In the genomic region with DNA sequence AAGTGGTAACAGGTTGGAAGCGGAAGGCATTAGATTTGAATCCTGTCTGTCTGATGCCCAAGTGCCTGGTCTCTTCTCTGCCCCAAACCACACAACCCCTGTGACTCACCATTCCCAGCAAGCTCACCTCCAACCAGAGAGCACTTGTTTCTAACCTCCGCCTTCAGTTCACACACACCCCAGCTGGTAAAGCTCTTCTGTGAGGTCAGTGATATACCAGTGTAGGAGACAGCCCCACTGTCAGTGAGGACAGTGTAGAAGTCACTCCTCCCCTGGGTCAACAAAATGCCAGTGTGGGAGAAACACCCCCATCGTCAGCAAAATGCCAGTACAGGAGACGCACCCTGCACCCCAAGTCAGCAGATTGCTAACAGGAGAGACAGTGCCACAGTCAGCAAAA, we compare ENCODE assay signal across 9 cellular contexts. TPM values are rescaled to one million over a fixed set of nuclear protein-coding genes. Genes with fewer than 3 reads are reported as not detected.
DNase-seq lines count a peak whose midpoint lies in the region; ATAC-seq, FAIRE-seq and TF ChIP-seq lines count a peak whose summit lies in the region.
"Had no signal": no experiment of that assay in that cellular context is flagged by ENCODE, and none has a peak within 500 bp of the region (broad histone marks: within the 10 kb centered on the region; RNA-seq: fewer than 3 reads in every experiment).

No MANE protein-coding gene starts in this region.

- peaks cover 15% of the 10 kb centered on the region for H3K4me1 ChIP-seq in CD4-positive, CD25-positive, alpha-beta regulatory T cell (ENCODE audit: control insufficient read depth, insufficient read depth, low read length, poor library complexity, severe bottlenecking)
- H3K4me1 ChIP-seq in mesenchymal stem cell (ENCODE audit: control insufficient read depth, insufficient read depth, low read depth, low read length) (peaks cover 13% of the 10 kb centered on the region), right cardiac atrium (ENCODE audit: control insufficient read depth, insufficient read depth, low read length) (peaks cover 7% of the 10 kb centered on the region)

- WGBS in mesenchymal stem cell: 80% methylated on average over 4 of the region's 4 CpGs
- 75% methylated on average over 4 of the region's 4 CpGs for WGBS in right cardiac atrium

- H3K9me3 Mint-ChIP-seq in CD4-positive, CD25-positive, alpha-beta regulatory T cell: no peaks in the 10 kb centered on the region
- H3K9me3 Mint-ChIP-seq in activated CD4-positive, alpha-beta memory T cell treated with anti-CD3 and anti-CD28 coated beads for 36 hours: no peaks in the 10 kb centered on the region

- H3K9me3 ChIP-seq in CD4-positive, CD25-positive, alpha-beta regulatory T cell (ENCODE audit: control insufficient read depth in 2 of 2, low read length in 2 of 2): no peaks in the 10 kb centered on the region
- no peaks in the 10 kb centered on the region for H3K9me3 ChIP-seq in mesenchymal stem cell (ENCODE audit: control insufficient read depth, low read length)
- no peaks in the 10 kb centered on the region for H3K9me3 ChIP-seq in right cardiac atrium (ENCODE audit: control insufficient read depth, low read length)

- intact Hi-C loops in activated CD4-positive, alpha-beta memory T cell treated with anti-CD3 and anti-CD28 coated beads for 36 hours (cut with micrococcal nuclease): no loop called here
- intact Hi-C loops in right cardiac atrium (cut with DNase I): loop anchor here in 2 of 4 donors (10.0 kb wide), 1 partner anchor 48 kb away; no protein-coding TSS in a partner anchor

- H3K4me3 Mint-ChIP-seq in CD4-positive, CD25-positive, alpha-beta regulatory T cell: peak overlapping the region in 3 of 4 donors; percentile 17 to 65 (median 56)
- H3K4me3 Mint-ChIP-seq in activated CD4-positive, alpha-beta memory T cell treated with anti-CD3 and anti-CD28 coated beads for 36 hours: no peak overlapping the region
- H3K4me3 Mint-ChIP-seq: T-helper 17 cell had no signal

- H3K36me3 Mint-ChIP-seq in CD4-positive, CD25-positive, alpha-beta regulatory T cell: no peaks in the 10 kb centered on the region
- H3K36me3 Mint-ChIP-seq in activated CD4-positive, alpha-beta memory T cell treated with anti-CD3 and anti-CD28 coated beads for 36 hours: no peaks in the 10 kb centered on the region

- H3K23ac ChIP-seq in mesenchymal stem cell (ENCODE audit: low read length in 2 of 2): no peak overlapping the region

- H4K8ac ChIP-seq in mesenchymal stem cell (ENCODE audit: low read length): no peak overlapping the region

- no peak overlapping the region for H2AFZ ChIP-seq in mesenchymal stem cell (ENCODE audit: low read depth, low read length)

- H2BK5ac ChIP-seq in mesenchymal stem cell (ENCODE audit: low read depth, low read length, poor library complexity, severe bottlenecking): no peak overlapping the region

- FAIRE-seq in D721Med (lab: Jason Lieb, UNC): no peak

- H3K27ac Mint-ChIP-seq in CD4-positive, CD25-positive, alpha-beta regulatory T cell: peak overlapping the region in 1 of 3 donors; percentile 10
- no peak overlapping the region for H3K27ac Mint-ChIP-seq in activated CD4-positive, alpha-beta memory T cell treated with anti-CD3 and anti-CD28 coated beads for 36 hours

- no peak for DNase-seq in CD4-positive, CD25-positive, alpha-beta regulatory T cell
- DNase-seq in HCEC 1CT (peak; percentile 17), mesenchymal stem cell (peak; percentile 37), right cardiac atrium (no peak), NCI-H446 (lab: John Stamatoyannopoulos, UW) (no peak), D721Med (ENCODE audit: insufficient read length, low spot score) (no peak)
- peak; percentile 64 for DNase-seq in activated CD4-positive, alpha-beta memory T cell treated with anti-CD3 and anti-CD28 coated beads for 36 hours
- DNase-seq: T-helper 17 cell had no signal

- H3K14ac ChIP-seq in mesenchymal stem cell (ENCODE audit: low read length in 2 of 2): no peak overlapping the region

- H2BK120ac ChIP-seq in mesenchymal stem cell (ENCODE audit: low read depth, low read length): no peak overlapping the region

- no peak for TF ChIP-seq CTCF in D721Med (IDR thresholded peaks at IDR 0.05; ENCODE audit: insufficient read depth, missing control alignments)

- H3K9ac ChIP-seq in mesenchymal stem cell (ENCODE audit: low read length): no peak overlapping the region

- no peak overlapping the region for H2BK12ac ChIP-seq in mesenchymal stem cell (ENCODE audit: low read length in 2 of 2)

- no peaks in the 10 kb centered on the region for H3K27me3 ChIP-seq in CD4-positive, CD25-positive, alpha-beta regulatory T cell (ENCODE audit: control insufficient read depth, insufficient read depth, low read length)
- peaks cover 50 to 73% of the 10 kb centered on the region in 2 experiments for H3K27me3 ChIP-seq in mesenchymal stem cell (ENCODE audit: control insufficient read depth in 1 of 2, insufficient read depth in 1 of 2, low read length in 2 of 2)
- no peaks in the 10 kb centered on the region for H3K27me3 ChIP-seq in right cardiac atrium (ENCODE audit: control insufficient read depth, insufficient read depth)

- H3K27ac ChIP-seq in CD4-positive, CD25-positive, alpha-beta regulatory T cell (ENCODE audit: insufficient read depth, low read length, poor library complexity, severe bottlenecking): no peak overlapping the region
- no peak overlapping the region for H3K27ac ChIP-seq in mesenchymal stem cell (ENCODE audit: low read length, poor library complexity, severe bottlenecking)
- no peak overlapping the region for H3K27ac ChIP-seq in right cardiac atrium (ENCODE audit: low read length)

- no peak overlapping the region for H2AK5ac ChIP-seq in mesenchymal stem cell (ENCODE audit: low read length, severe bottlenecking)

- ATAC-seq in CD4-positive, CD25-positive, alpha-beta regulatory T cell (ENCODE audit: low read depth in 2 of 2): no peak
- ATAC-seq in right cardiac atrium (no peak), HG03565 (IDR thresholded peaks at IDR 0.05; ENCODE audit: unreplicated experiment) (no peak)
- ATAC-seq: T-helper 17 cell had no signal

- H2BK15ac ChIP-seq in mesenchymal stem cell (ENCODE audit: low read depth, poor library complexity, severe bottlenecking): no peak overlapping the region

- no peaks in the 10 kb centered on the region for H3K36me3 ChIP-seq in CD4-positive, CD25-positive, alpha-beta regulatory T cell (ENCODE audit: control insufficient read depth, insufficient read depth, low read length)
- no peaks in the 10 kb centered on the region for H3K36me3 ChIP-seq in mesenchymal stem cell (ENCODE audit: control insufficient read depth in 1 of 2, insufficient read depth in 2 of 2, low read depth in 1 of 2, low read length in 2 of 2)

- H3K18ac ChIP-seq in mesenchymal stem cell (ENCODE audit: low read depth in 1 of 2, low read length in 2 of 2): no peak overlapping the region

- peaks cover 0 to 31% (median 17%) of the 10 kb centered on the region in 4 donors for H3K4me1 Mint-ChIP-seq in CD4-positive, CD25-positive, alpha-beta regulatory T cell
- H3K4me1 Mint-ChIP-seq in activated CD4-positive, alpha-beta memory T cell treated with anti-CD3 and anti-CD28 coated beads for 36 hours (ENCODE audit: low read depth): peaks cover 16% of the 10 kb centered on the region

- H3K27me3 Mint-ChIP-seq in CD4-positive, CD25-positive, alpha-beta regulatory T cell: peaks cover 5% of the 10 kb centered on the region
- no peaks in the 10 kb centered on the region for H3K27me3 Mint-ChIP-seq in activated CD4-positive, alpha-beta memory T cell treated with anti-CD3 and anti-CD28 coated beads for 36 hours
- H3K27me3 Mint-ChIP-seq: T-helper 17 cell had no signal

- H3K4me2 ChIP-seq in mesenchymal stem cell (ENCODE audit: low read length, poor library complexity, severe bottlenecking): no peak overlapping the region

- POLR2A ChIA-PET in activated CD4-positive, alpha-beta memory T cell treated with anti-CD3 and anti-CD28 coated beads for 36 hours (lab: Charles Lee): interaction anchor here (0.9 to 1.4 kb wide), 2 partner anchors 28 to 66 kb away, joined by 3 read pairs; partner anchors contain the start of gene NFYC

- H3K4me3 ChIP-seq in CD4-positive, CD25-positive, alpha-beta regulatory T cell (ENCODE audit: low read depth, low read length): no peak overlapping the region
- no peak overlapping the region for H3K4me3 ChIP-seq in mesenchymal stem cell (ENCODE audit: insufficient read depth in 1 of 2, low read depth in 1 of 2, low read length in 2 of 2)
- H3K4me3 ChIP-seq in right cardiac atrium (ENCODE audit: low read length): no peak overlapping the region

- no peak overlapping the region for H3K4ac ChIP-seq in mesenchymal stem cell (ENCODE audit: low read depth in 1 of 2, low read length in 2 of 2)

- H3K79me1 ChIP-seq in mesenchymal stem cell (replicated peaks; ENCODE audit: low read length, poor library complexity, severe bottlenecking): no peaks in the 10 kb centered on the region

- no peak overlapping the region for H4K91ac ChIP-seq in mesenchymal stem cell (ENCODE audit: low read length)

- CTCF ChIA-PET in activated CD4-positive, alpha-beta memory T cell treated with anti-CD3 and anti-CD28 coated beads for 36 hours (lab: Charles Lee): interaction anchor here (1.2 to 1.5 kb wide), 2 partner anchors 28 to 38 kb away, joined by 3 to 5 read pairs; no protein-coding TSS in a partner anchor

RNA-seq across cellular contexts. Expression of gene RIMS3, which starts 2.6 kb away (rescaled TPM):
- total RNA-seq in CD4-positive, CD25-positive, alpha-beta regulatory T cell: 3.8 TPM
- 1 to 10 TPM; 1.0 to 3.3 (median 1.6) TPM for polyA plus RNA-seq in CD4-positive, CD25-positive, alpha-beta regulatory T cell
- 1 to 10 TPM; 3.7 to 4.0 TPM for total RNA-seq in activated CD4-positive, alpha-beta memory T cell treated with anti-CD3 and anti-CD28 coated beads for 36 hours
- 0.33 TPM for polyA plus RNA-seq in mesenchymal stem cell (2013, experiment 1 of 2)
- 0.38 TPM for polyA plus RNA-seq in mesenchymal stem cell (2013, experiment 2 of 2)
- total RNA-seq in right cardiac atrium: 1 to 10 TPM; 4.3 to 4.8 (median 4.5) TPM
- 1.5 TPM for polyA plus RNA-seq in right cardiac atrium

RNA-seq across cellular contexts. Expression of gene NFYC, which starts 28.6 kb away (rescaled TPM):
- total RNA-seq in CD4-positive, CD25-positive, alpha-beta regulatory T cell: 61.1 TPM
- polyA plus RNA-seq in CD4-positive, CD25-positive, alpha-beta regulatory T cell: 10 to 100 TPM; 51.2 to 59.0 (median 56.1) TPM
- total RNA-seq in activated CD4-positive, alpha-beta memory T cell treated with anti-CD3 and anti-CD28 coated beads for 36 hours: 10 to 100 TPM; 52.6 to 61.7 TPM
- polyA plus RNA-seq in mesenchymal stem cell (2013, experiment 1 of 2): 32.5 TPM
- 32.5 TPM for polyA plus RNA-seq in mesenchymal stem cell (2013, experiment 2 of 2)
- total RNA-seq in right cardiac atrium: 10 to 100 TPM; 70.6 to 82.6 (median 78.9) TPM
- polyA plus RNA-seq in right cardiac atrium: 63.6 TPM

Comparison
In these comparisons a context has a peak if more than half of its experiments do, and no peak if none do; other contexts are left out.
1. DNase-seq: peak in HCEC 1CT (single experiment), activated CD4-positive, alpha-beta memory T cell treated with anti-CD3 and anti-CD28 coated beads for 36 hours (single experiment) and mesenchymal stem cell (single experiment); none in CD4-positive, CD25-positive, alpha-beta regulatory T cell (0 of 3), right cardiac atrium (0 of 3), NCI-H446 (0 of 2) and D721Med (single experiment).